ENCODE assay signal across 1 cellular context in genomic region chr19:50024719-50025021, GRCh38.
TF ChIP-seq lines count a peak whose summit lies in the region.

No MANE protein-coding gene starts in this region.

TF ChIP-seq in H1, 55 proteins besides CTCF, POLR2A, EP300 and RAD21 (continued from another document):
- TF ChIP-seq CHD7 (IDR thresholded peaks at IDR 0.05; ENCODE audit: insufficient replicate concordance, low read length) (no peak), CREB1 (IDR thresholded peaks at IDR 0.05) (no peak), CHD1 (IDR thresholded peaks at IDR 0.05; ENCODE audit: low read depth, low read length) (no peak), SIRT6 (IDR thresholded peaks at IDR 0.05; ENCODE audit: low read length) (no peak), ATF3 (IDR thresholded peaks at IDR 0.05; ENCODE audit: insufficient read depth, low read depth, low read length) (no peak), SUZ12 (IDR thresholded peaks at IDR 0.05; ENCODE audit: low read length) (no peak), SRF (IDR thresholded peaks at IDR 0.05; ENCODE audit: low read depth, low read length) (no peak), BRCA1 (IDR thresholded peaks at IDR 0.05; ENCODE audit: low read depth, low read length) (no peak), HDAC6 (IDR thresholded peaks at IDR 0.05; ENCODE audit: low read depth, low read length) (no peak)
